ENCODE assay signal across 18 cellular contexts in the genomic region with DNA sequence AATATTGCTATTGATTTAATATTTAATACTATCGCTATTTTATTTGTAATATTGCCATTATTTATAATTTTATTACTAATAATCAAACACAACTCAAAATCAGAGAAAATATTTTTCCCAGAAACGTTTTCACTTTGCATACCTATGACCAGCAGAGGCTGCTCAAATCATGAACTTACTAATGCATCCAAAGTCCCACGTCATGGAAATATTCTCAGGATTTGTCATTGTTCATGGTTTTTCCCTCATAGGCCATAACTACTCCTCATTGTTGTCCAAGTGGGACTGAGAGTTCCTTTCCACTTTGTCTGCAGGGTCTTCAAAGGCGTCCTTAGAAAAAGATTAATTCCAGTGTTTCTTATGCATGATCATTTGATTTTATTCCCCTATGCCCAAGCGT.
DNase-seq lines count a peak whose midpoint lies in the region; ATAC-seq, FAIRE-seq and TF ChIP-seq lines count a peak whose summit lies in the region.
"Had no signal": no experiment of that assay in that cellular context is flagged by ENCODE, and none has a peak within 500 bp of the region (broad histone marks: within the 10 kb centered on the region; RNA-seq: fewer than 3 reads in every experiment).

No MANE protein-coding gene starts in this region.

- TF ChIP-seq POLR2A in HepG2 (IDR thresholded peaks at IDR 0.05; ENCODE audit: insufficient read depth in 1 of 2, low read depth in 2 of 2, low read length in 2 of 2) (no peak), right lobe of liver (IDR thresholded peaks at IDR 0.05) (no peak), uterus (IDR thresholded peaks at IDR 0.05) (no peak)

- CTCF ChIA-PET in HepG2 (lab: Yijun Ruan, JAX; ENCODE audit: low intra/inter-chr PET ratio, low total read pairs) = no interaction called here

- no peak for TF ChIP-seq CTCF in HepG2 (CRISPR knock-in tag; IDR thresholded peaks at IDR 0.05)
- no peak for TF ChIP-seq CTCF in right lobe of liver (IDR thresholded peaks at IDR 0.05)
- TF ChIP-seq CTCF in VCaP (conservative IDR thresholded peaks at IDR 0.05) = peak; percentile 55
- TF ChIP-seq CTCF in fibroblast of villous mesenchyme (IDR thresholded peaks at IDR 0.05; ENCODE audit: insufficient read depth, low read depth, low read length) = peak; percentile 32
- peak; percentile 33 to 53 (median 36) for TF ChIP-seq CTCF in uterus (IDR thresholded peaks at IDR 0.05)

- DNase-seq in HepG2 (ENCODE audit: low spot score) = no peak
- no peak for DNase-seq in right lobe of liver
- peak; percentile 76 for DNase-seq in fibroblast of villous mesenchyme (ENCODE audit: low read depth)
- DNase-seq in uterus = no peak
- DNase-seq in NCI-H2081 (lab: John Stamatoyannopoulos, UW) = no peak
- DNase-seq: ACHN; activated naive CD4-positive, alpha-beta T cell; H9; heart right ventricle; KBM-7; NCI-H1930 had no signal

- no peaks in the 10 kb centered on the region for H3K79me2 ChIP-seq in HepG2 (ENCODE audit: insufficient read depth, low read length)

- no peak overlapping the region for H2AFZ ChIP-seq in HepG2 (ENCODE audit: low read length)
- H2AFZ ChIP-seq: neural progenitor cell had no signal

- TF ChIP-seq RAD21 in HepG2 (CRISPR knock-in tag; IDR thresholded peaks at IDR 0.05) = no peak

- POLR2A ChIA-PET in HepG2 (lab: Yijun Ruan, JAX) = no interaction called here

- in situ Hi-C loops in HepG2 (cut with HindIII; ENCODE audit: extremely low pct_ligation_motif_present, low pct_unique_long_range_greater_than_20kb) = no loop called here

- H4K20me1 ChIP-seq in HepG2 (ENCODE audit: insufficient read depth, low read length) = no peaks in the 10 kb centered on the region

- H3K4me3 ChIP-seq in HepG2 (replicated peaks in 1 of 3; ENCODE audit: insufficient read depth in 1 of 3, low read depth in 2 of 3, low read length in 3 of 3) (no peak overlapping the region), right lobe of liver (no peak overlapping the region), fibroblast of villous mesenchyme (ENCODE audit: low read depth, low read length) (no peak overlapping the region), uterus (no peak overlapping the region)
- H3K4me3 ChIP-seq: heart right ventricle, neural progenitor cell had no signal

- H3K4me1 ChIP-seq in HepG2 (ENCODE audit: insufficient read depth, low read length) = no peaks in the 10 kb centered on the region
- H3K4me1 ChIP-seq in right lobe of liver = no peaks in the 10 kb centered on the region
- H3K4me1 ChIP-seq in uterus = no peaks in the 10 kb centered on the region
- H3K4me1 ChIP-seq: heart right ventricle, neural progenitor cell had no signal

- H3K4me2 ChIP-seq in HepG2 (ENCODE audit: low read depth, low read length) = no peak overlapping the region
- H3K4me2 ChIP-seq: neural progenitor cell had no signal

- H3K36me3 ChIP-seq in HepG2 (replicated peaks in 1 of 2; ENCODE audit: control insufficient read depth in 1 of 2, insufficient read depth in 2 of 2, low read length in 2 of 2) = no peaks in the 10 kb centered on the region
- no peaks in the 10 kb centered on the region for H3K36me3 ChIP-seq in right lobe of liver
- no peaks in the 10 kb centered on the region for H3K36me3 ChIP-seq in uterus
- H3K36me3 ChIP-seq: heart right ventricle, neural progenitor cell had no signal

- H3K9me3 ChIP-seq in HepG2 (ENCODE audit: low read length) (no peaks in the 10 kb centered on the region), right lobe of liver (no peaks in the 10 kb centered on the region), uterus (no peaks in the 10 kb centered on the region)

- peaks cover 0 to 7% of the 10 kb centered on the region in 2 experiments; a peak in 2 of 5 replicates for H3K27me3 ChIP-seq in HepG2 (ENCODE audit: control insufficient read depth in 1 of 2, insufficient read depth in 2 of 2, low read length in 2 of 2)
- H3K27me3 ChIP-seq in right lobe of liver = no peaks in the 10 kb centered on the region
- no peaks in the 10 kb centered on the region for H3K27me3 ChIP-seq in uterus
- H3K27me3 ChIP-seq: heart right ventricle, neural progenitor cell had no signal

- H3K9ac ChIP-seq in HepG2 (ENCODE audit: insufficient read depth, low read depth, low read length) = no peak overlapping the region
- H3K9ac ChIP-seq: neural progenitor cell had no signal

- no TSS peak for BruUV-seq in HepG2 (replicated peaks; lab: Mats Ljungman, UMichigan)

- FAIRE-seq in HepG2 (lab: Jason Lieb, UNC) = no peak
- FAIRE-seq: urothelium cell line had no signal

- intact Hi-C loops in HepG2 (cut with micrococcal nuclease; ENCODE audit: unreplicated experiment) (no loop called here), right lobe of liver (cut with DNase I) (no loop called here), uterus (cut with DNase I; ENCODE audit: low total_unique reads) (no loop called here)

- ATAC-seq in HepG2 (no peak), right lobe of liver (no peak), HG03442 (IDR thresholded peaks at IDR 0.05; ENCODE audit: unreplicated experiment) (no peak), HG02852 (IDR thresholded peaks at IDR 0.05; ENCODE audit: unreplicated experiment) (no peak)
- ATAC-seq: activated CD8-positive, alpha-beta T cell treated with anti-CD3 and anti-CD28 coated beads for 36 hours; heart right ventricle; left lobe of liver had no signal

- 27% methylated on average over 5 of the region's 5 CpGs for WGBS in HepG2 (ENCODE audit: low lambda C conversion rate)
- 68% methylated on average over 5 of the region's 5 CpGs for whole genome bisulfite sequencing in right lobe of liver (ENCODE audit: insufficient coverage, low coverage, low lambda C conversion rate, missing lambda C conversion rate)

- TF ChIP-seq EP300 in HepG2 (IDR thresholded peaks at IDR 0.05; ENCODE audit: low read depth in 2 of 2, low read length in 2 of 2) = no peak
- TF ChIP-seq EP300 in HepG2 (CRISPR knock-in tag; IDR thresholded peaks at IDR 0.05; ENCODE audit: borderline replicate concordance) = no peak

- H3K27ac ChIP-seq in HepG2 (ENCODE audit: extremely low read length, insufficient read depth, low read length) = no peak overlapping the region
- H3K27ac ChIP-seq in right lobe of liver = no peak overlapping the region
- no peak overlapping the region for H3K27ac ChIP-seq in VCaP
- peak overlapping the region in 1 of 2 donors; percentile 28 for H3K27ac ChIP-seq in uterus
- H3K27ac ChIP-seq: heart right ventricle, neural progenitor cell had no signal

TF ChIP-seq in HepG2, 621 proteins besides CTCF, POLR2A, EP300 and RAD21:
- TF ChIP-seq RFX1 (IDR thresholded peaks at IDR 0.05) = no peak
- TF ChIP-seq PAX8 (CRISPR knock-in tag; IDR thresholded peaks at IDR 0.05; ENCODE audit: borderline replicate concordance) = no peak
- no peak for TF ChIP-seq ZNF121 (CRISPR knock-in tag; IDR thresholded peaks at IDR 0.05)
- TF ChIP-seq PRDM15 (CRISPR knock-in tag; IDR thresholded peaks at IDR 0.05) = no peak
- peak; percentile 32; the same call in 1 of the 2 replicates for TF ChIP-seq CREB1 (IDR thresholded peaks at IDR 0.05)
- no peak for TF ChIP-seq CREB1 (CRISPR knock-in tag; IDR thresholded peaks at IDR 0.05)
- TF ChIP-seq BRF2 (CRISPR knock-in tag; IDR thresholded peaks at IDR 0.05) = no peak
- no peak for TF ChIP-seq SPEN (CRISPR knock-in tag; IDR thresholded peaks at IDR 0.05; ENCODE audit: low read depth)

Comparison
In these comparisons a context has a peak if more than half of its experiments do, and no peak if none do; other contexts are left out.
1. CTCF ChIP-seq: peak in VCaP (single experiment), fibroblast of villous mesenchyme (single experiment) and uterus (4 of 4); none in HepG2 (single experiment) and right lobe of liver (0 of 4).